31 cellular contexts compared by ENCODE assay signal in the genomic region with DNA sequence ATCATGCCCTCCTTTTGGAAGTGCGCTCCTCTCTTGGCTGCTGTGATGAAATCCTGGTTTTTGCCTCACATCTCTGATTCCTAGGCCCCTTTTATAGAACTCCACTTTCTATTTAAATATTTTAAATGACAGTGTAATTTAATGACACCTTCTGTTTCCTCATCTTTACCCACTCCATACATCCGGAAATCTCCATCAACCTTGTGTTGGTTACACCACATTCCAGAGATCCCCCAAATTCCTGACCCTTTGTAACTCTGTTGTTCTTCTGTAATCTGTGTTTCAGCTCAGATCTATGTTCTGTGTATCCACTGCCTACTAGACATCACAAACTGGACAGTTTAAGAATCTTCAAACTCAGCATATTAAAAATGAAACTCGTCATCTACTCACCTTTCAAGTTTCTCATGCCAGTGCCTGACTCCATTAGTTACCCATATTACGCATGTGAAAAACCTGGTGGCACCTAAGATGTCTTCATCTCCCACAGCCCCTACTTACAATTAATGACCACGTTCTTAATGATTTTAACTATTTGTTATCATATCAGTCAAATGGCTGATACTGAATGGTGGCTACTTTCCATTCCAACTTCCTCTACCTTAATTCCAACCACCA. TPM values are rescaled to one million over a fixed set of nuclear protein-coding genes. Genes with fewer than 3 reads are reported as not detected.
DNase-seq lines count a peak whose midpoint lies in the region; ATAC-seq, FAIRE-seq and TF ChIP-seq lines count a peak whose summit lies in the region.
"Had no signal": no experiment of that assay in that cellular context is flagged by ENCODE, and none has a peak within 500 bp of the region (broad histone marks: within the 10 kb centered on the region; RNA-seq: fewer than 3 reads in every experiment).

No MANE protein-coding gene starts in this region.

- peaks cover 37% of the 10 kb centered on the region for H3K4me1 ChIP-seq in neural progenitor cell
- H3K4me1 ChIP-seq: transverse colon had no signal

- no peak overlapping the region for H3K9ac ChIP-seq in neural progenitor cell

- no peaks in the 10 kb centered on the region for H3K36me3 ChIP-seq in neural progenitor cell
- H3K36me3 ChIP-seq: transverse colon had no signal

- H3K27me3 ChIP-seq in neural progenitor cell, result no peaks in the 10 kb centered on the region
- H3K27me3 ChIP-seq: hepatocyte, transverse colon had no signal

- TF ChIP-seq CTCF in neural progenitor cell (IDR thresholded peaks at IDR 0.05) (no peak), GM20000 (IDR thresholded peaks at IDR 0.05; ENCODE audit: extremely low read depth, missing control alignments) (no peak)

- H3K36me3 Mint-ChIP-seq in neural progenitor cell, result peaks cover 15% of the 10 kb centered on the region

- peaks cover 5% of the 10 kb centered on the region for H3K27me3 Mint-ChIP-seq in neural progenitor cell (ENCODE audit: insufficient read depth, low read depth)
- H3K27me3 Mint-ChIP-seq: activated CD4-positive, alpha-beta memory T cell treated with anti-CD3 and anti-CD28 coated beads, Interleukin-2, amount 10 ng/mL, durations not matched to agents 7 days and 5 days; natural killer cell treated with Interleukin-12 subunit alpha and Interleukin-12 subunit beta and Interleukin-15 and Interleukin-18, amount 100 ng/mL, for 72 hours had no signal

- H3K4me1 Mint-ChIP-seq in neural progenitor cell, result no peaks in the 10 kb centered on the region

- peak; percentile 39 for ATAC-seq in GM18508 (IDR thresholded peaks at IDR 0.05; ENCODE audit: insufficient read depth, unreplicated experiment)
- ATAC-seq: left cardiac atrium; natural killer cell treated with Interleukin-12 subunit alpha and Interleukin-12 subunit beta and Interleukin-15 and Interleukin-18, amount 100 ng/mL, for 72 hours had no signal

- no peak overlapping the region for H3K4me3 Mint-ChIP-seq in neural progenitor cell
- H3K4me3 Mint-ChIP-seq: activated CD4-positive, alpha-beta memory T cell treated with anti-CD3 and anti-CD28 coated beads, Interleukin-2, amount 10 ng/mL, durations not matched to agents 7 days and 5 days; natural killer cell treated with Interleukin-12 subunit alpha and Interleukin-12 subunit beta and Interleukin-15 and Interleukin-18, amount 100 ng/mL, for 72 hours had no signal

- DNase-seq in GM19239 (ENCODE audit: insufficient read length, low spot score) (no peak), HTR-8/SVneo (ENCODE audit: insufficient read length, low spot score) (peak; percentile 33), neural progenitor cell (ENCODE audit: low spot score) (peak; percentile 30), GM20000 (ENCODE audit: low spot score) (no peak), ACHN (no peak)
- DNase-seq in activated CD8-positive, alpha-beta memory T cell treated with anti-CD3 and anti-CD28 coated beads for 24 hours, result no peak
- DNase-seq: activated CD4-positive, alpha-beta memory T cell treated with anti-CD3 and anti-CD28 coated beads, Interleukin-2, amount 10 ng/mL, durations not matched to agents 7 days and 5 days; activated CD4-positive, CD25-positive, alpha-beta regulatory T cell treated with anti-CD3 and anti-CD28 coated beads, Interleukin-2, amount 50 U/mL, for 72 hours; activated effector memory CD4-positive, alpha-beta T cell treated with anti-CD3 and anti-CD28 coated beads, Interleukin-2, amount 50 U/mL, for 16 hours; activated T-cell treated with anti-CD3 and anti-CD28 coated beads for 4 hours; C1 segment of cervical spinal cord; cortex of kidney; DMS153; effector memory CD4-positive, alpha-beta T cell; KBM-7; left cardiac atrium; mammary epithelial cell; NCI-H1105 treated with DMSO at 0.1 percent for 48 hours; NCI-H1930; NCI-H2171 treated with DMSO at 0.1 percent for 48 hours; NCI-H524; PC-9; Right ventricle myocardium superior; stimulated activated CD4-positive, alpha-beta T cell treated with anti-CD3 and anti-CD28 coated beads, Interleukin-4, amount 100 ng/mL, for 24 hours; T-helper 2 cell; transverse colon had no signal

- H3K27ac ChIP-seq in neural progenitor cell, result peak overlapping the region; percentile 71
- H3K27ac ChIP-seq: epithelial cell of prostate, hepatocyte, PC-9, transverse colon had no signal

- FAIRE-seq in GM19239 (lab: Jason Lieb, UNC) (peak; percentile 68), HTR-8/SVneo (lab: Jason Lieb, UNC) (peak; percentile 92)
- FAIRE-seq: astrocyte had no signal

- H3K79me2 ChIP-seq in neural progenitor cell (ENCODE audit: low read depth), result peaks cover 88% of the 10 kb centered on the region

- peaks cover 11% of the 10 kb centered on the region for H3K9me3 Mint-ChIP-seq in neural progenitor cell
- H3K9me3 Mint-ChIP-seq: natural killer cell treated with Interleukin-12 subunit alpha and Interleukin-12 subunit beta and Interleukin-15 and Interleukin-18, amount 100 ng/mL, for 72 hours had no signal

- H3K9me3 ChIP-seq in neural progenitor cell (ENCODE audit: low read depth), result no peaks in the 10 kb centered on the region
- H3K9me3 ChIP-seq: transverse colon had no signal

- H3K4me2 ChIP-seq in neural progenitor cell, result no peak overlapping the region
- H3K4me2 ChIP-seq: hepatocyte, PC-9 had no signal

- in situ Hi-C loops in ACHN (cut with HindIII; ENCODE audit: low pct_ligation_motif_present, low pct_unique_long_range_greater_than_20kb, low sequenced_read_pairs), result no loop called here

- H3K27ac Mint-ChIP-seq in neural progenitor cell, result no peak overlapping the region
- H3K27ac Mint-ChIP-seq: activated CD4-positive, alpha-beta memory T cell treated with anti-CD3 and anti-CD28 coated beads, Interleukin-2, amount 10 ng/mL, durations not matched to agents 7 days and 5 days; natural killer cell treated with Interleukin-12 subunit alpha and Interleukin-12 subunit beta and Interleukin-15 and Interleukin-18, amount 100 ng/mL, for 72 hours had no signal

- peaks cover 7% of the 10 kb centered on the region for H3F3A ChIP-seq in neural progenitor cell (ENCODE audit: low read depth)

- H2AFZ ChIP-seq in neural progenitor cell (replicated peaks), result no peak overlapping the region
- H2AFZ ChIP-seq: hepatocyte, PC-9 had no signal

- H4K20me1 ChIP-seq in neural progenitor cell (ENCODE audit: low read depth), result peaks cover 7% of the 10 kb centered on the region

- no peak overlapping the region for H3K4me3 ChIP-seq in neural progenitor cell
- H3K4me3 ChIP-seq: hepatocyte, PC-9, transverse colon had no signal

RNA-seq across cellular contexts. Expression of a gene that starts 25.1 kb away (rescaled TPM):
- 32.2 and 38.9 TPM in 2 replicates for total RNA-seq in neural progenitor cell (ENCODE audit: low replicate concordance)

Comparison
In these comparisons a context has a peak if more than half of its experiments do, and no peak if none do; other contexts are left out.
1. DNase-seq: peak in HTR-8/SVneo (single experiment) and neural progenitor cell (single experiment); none in GM19239 (single experiment), GM20000 (single experiment), activated CD8-positive, alpha-beta memory T cell treated with anti-CD3 and anti-CD28 coated beads for 24 hours (single experiment) and ACHN (single experiment).